ENCODE assay signal across 19 cellular contexts in the genomic region with DNA sequence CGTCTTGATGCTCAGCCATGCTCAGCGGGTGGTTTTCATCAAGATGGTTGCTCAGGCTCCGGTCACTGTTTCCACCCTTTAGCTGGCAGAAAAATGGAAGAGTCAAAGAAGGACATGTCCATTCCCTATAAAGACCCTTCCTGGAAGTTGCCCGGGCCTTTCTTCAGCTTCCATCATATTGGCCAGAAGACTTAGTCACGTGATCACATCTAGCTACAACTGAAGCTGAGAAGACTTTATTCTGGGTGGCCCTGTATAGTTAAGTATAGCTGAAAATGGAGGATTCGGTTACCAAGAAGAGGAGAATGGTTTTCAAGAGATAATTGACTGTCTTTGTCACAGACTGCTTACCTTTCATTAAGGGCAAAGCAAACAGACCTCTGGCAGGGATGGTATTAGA.
"Had no signal": no experiment of that assay in that cellular context is flagged by ENCODE, and none has a peak within 500 bp of the region (broad histone marks: within the 10 kb centered on the region; RNA-seq: fewer than 3 reads in every experiment).

No MANE protein-coding gene starts in this region.

- H3K4me1 ChIP-seq: esophagus muscularis mucosa, parathyroid adenoma, tibial artery, vagina had no signal

- H3K4me1 Mint-ChIP-seq: activated CD4-positive, alpha-beta T cell treated with anti-CD3 and anti-CD28 coated beads for 36 hours had no signal

- H3K4me3 Mint-ChIP-seq: activated CD4-positive, alpha-beta T cell treated with anti-CD3 and anti-CD28 coated beads for 36 hours; activated CD8-positive, alpha-beta T cell treated with anti-CD3 and anti-CD28 coated beads for 36 hours; activated T-helper 1 cell treated with anti-CD3 and anti-CD28 coated beads, Interleukin-12 subunit alpha, Interleukin-12 subunit beta, Interleukin-2, Interleukin-4 antibody, amounts not matched to agents 30 ng/mL and 10 ng/mL and 1 ng/mL, durations not matched to agents 14 hours and 24 hours and 36 hours; naive thymus-derived CD8-positive, alpha-beta T cell had no signal

- H3K79me2 ChIP-seq: parathyroid adenoma had no signal

- H3K9me3 ChIP-seq: esophagus muscularis mucosa, neutrophil, tibial artery, vagina had no signal

- H3K27ac Mint-ChIP-seq: activated CD4-positive, alpha-beta T cell treated with anti-CD3 and anti-CD28 coated beads for 36 hours; activated CD8-positive, alpha-beta T cell treated with anti-CD3 and anti-CD28 coated beads for 36 hours; activated T-helper 1 cell treated with anti-CD3 and anti-CD28 coated beads, Interleukin-12 subunit alpha, Interleukin-12 subunit beta, Interleukin-2, Interleukin-4 antibody, amounts not matched to agents 30 ng/mL and 10 ng/mL and 1 ng/mL, durations not matched to agents 14 hours and 24 hours and 36 hours; naive thymus-derived CD8-positive, alpha-beta T cell had no signal

- DNase-seq: activated CD4-positive, alpha-beta T cell treated with anti-CD3 and anti-CD28 coated beads for 36 hours; activated CD8-positive, alpha-beta memory T cell treated with anti-CD3 and anti-CD28 coated beads, Interleukin-2, amount 50 U/mL, for 48 hours; activated naive CD4-positive, alpha-beta T cell treated with Interleukin-2 at 50 U/mL for 16 hours; anterior cingulate cortex; cortex of kidney; effector CD4-positive, alpha-beta T cell; hippocampal formation; left ventricle myocardium superior; mesenchymal stem cell; naive thymus-derived CD8-positive, alpha-beta T cell; stimulated activated CD4-positive, alpha-beta T cell treated with anti-CD3 and anti-CD28 coated beads, Interleukin-4, amount 100 ng/mL, for 1 hour; stimulated activated naive CD4-positive, alpha-beta T cell; tibial artery had no signal

- H3K4me3 ChIP-seq: esophagus muscularis mucosa, tibial artery, vagina had no signal

- H3K9me3 Mint-ChIP-seq: activated CD8-positive, alpha-beta T cell treated with anti-CD3 and anti-CD28 coated beads for 36 hours; activated T-helper 1 cell treated with anti-CD3 and anti-CD28 coated beads, Interleukin-12 subunit alpha, Interleukin-12 subunit beta, Interleukin-2, Interleukin-4 antibody, amounts not matched to agents 30 ng/mL and 10 ng/mL and 1 ng/mL, durations not matched to agents 14 hours and 24 hours and 36 hours had no signal

- H3K27ac ChIP-seq: esophagus muscularis mucosa, neutrophil, parathyroid adenoma, tibial artery, vagina had no signal

- H3K36me3 ChIP-seq: esophagus muscularis mucosa, neutrophil, tibial artery, vagina had no signal

- H3K27me3 Mint-ChIP-seq: activated CD4-positive, alpha-beta T cell treated with anti-CD3 and anti-CD28 coated beads for 36 hours; activated CD8-positive, alpha-beta T cell treated with anti-CD3 and anti-CD28 coated beads for 36 hours; naive thymus-derived CD8-positive, alpha-beta T cell had no signal

- ATAC-seq: activated CD4-positive, alpha-beta T cell treated with anti-CD3 and anti-CD28 coated beads for 36 hours; activated CD8-positive, alpha-beta T cell treated with anti-CD3 and anti-CD28 coated beads for 36 hours; left ventricle myocardium superior; naive thymus-derived CD8-positive, alpha-beta T cell had no signal

- H3K27me3 ChIP-seq: esophagus muscularis mucosa, neutrophil, tibial artery, vagina had no signal

- H2AFZ ChIP-seq: parathyroid adenoma had no signal

- H3K9ac ChIP-seq: parathyroid adenoma had no signal
